13 cellular contexts compared by ENCODE assay signal in the genomic region with DNA sequence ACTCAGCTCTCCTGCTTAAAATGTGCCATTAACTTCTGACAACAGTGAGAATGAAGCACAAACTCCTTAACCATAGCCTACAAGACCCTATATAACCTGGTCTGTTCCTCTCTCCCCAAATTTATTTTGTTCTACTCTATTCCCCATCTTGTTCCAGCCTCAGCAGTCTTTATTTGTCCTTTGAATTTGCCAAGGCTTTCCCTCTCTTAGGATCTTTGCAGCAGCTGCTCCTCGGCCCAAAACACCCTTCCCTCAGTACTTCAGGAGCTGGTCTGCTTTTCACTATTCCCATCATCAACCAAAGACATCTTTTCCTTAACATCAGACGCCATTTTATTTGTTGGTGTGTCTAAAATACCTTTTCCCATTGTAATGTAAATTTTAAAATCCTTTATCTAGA. TPM values are rescaled to one million over a fixed set of nuclear protein-coding genes. Genes with fewer than 3 reads are reported as not detected.
A peak's percentile ranks its signal among the peaks of the same experiment; 100 is the strongest.
DNase-seq lines count a peak whose midpoint lies in the region; ATAC-seq, FAIRE-seq and TF ChIP-seq lines count a peak whose summit lies in the region.
"Had no signal": no experiment of that assay in that cellular context is flagged by ENCODE, and none has a peak within 500 bp of the region (broad histone marks: within the 10 kb centered on the region; RNA-seq: fewer than 3 reads in every experiment).

No MANE protein-coding gene starts in this region.

- no peak for FAIRE-seq in GM12878 (lab: Jason Lieb, UNC)

- no peak overlapping the region for H4K12ac ChIP-seq in trophoblast cell (ENCODE audit: low read depth, low read length)

- H3K9me3 ChIP-seq in GM12878 (replicated peaks; ENCODE audit: control insufficient read depth, insufficient read depth, low read length) (no peaks in the 10 kb centered on the region), gastroesophageal sphincter (no peaks in the 10 kb centered on the region), trophoblast cell (ENCODE audit: insufficient read depth, low read depth, low read length) (no peaks in the 10 kb centered on the region), uterus (no peaks in the 10 kb centered on the region)
- no peaks in the 10 kb centered on the region for H3K9me3 ChIP-seq in CD4-positive, alpha-beta T cell (ENCODE audit: control insufficient read depth, low read length)
- H3K9me3 ChIP-seq: SK-N-SH had no signal

- TF ChIP-seq POLR2A in GM12878 (IDR thresholded peaks at IDR 0.05; ENCODE audit: low read depth, low read length) (no peak), gastroesophageal sphincter (IDR thresholded peaks at IDR 0.05) (no peak), uterus (IDR thresholded peaks at IDR 0.05) (no peak)

- H2BK5ac ChIP-seq in trophoblast cell (ENCODE audit: low read depth, low read length, poor library complexity), result no peak overlapping the region

- 0% methylated on average over 2 of the region's 2 CpGs for WGBS in GM12878 (ENCODE audit: insufficient coverage, insufficient replicate concordance, low lambda C conversion rate, missing lambda C conversion rate)
- whole genome bisulfite sequencing in gastroesophageal sphincter (ENCODE audit: low coverage in 1 of 2), 2 donors, result 6 to 24% methylated on average over 2 of the region's 2 CpGs
- WGBS in trophoblast cell (ENCODE audit: extremely low coverage, insufficient coverage, insufficient read length), result no CpG with 5 or more reads among the region's 2 CpGs

- peaks cover 3% of the 10 kb centered on the region for H3K4me1 Mint-ChIP-seq in stimulated activated memory B cell treated with anti-CD40 and anti-IgM and Interleukin-4, amounts not matched to agents 10 μg/mL and 1 μg/mL and 100 μg/mL, for 72 hours
- H3K4me1 Mint-ChIP-seq in CD4-positive, alpha-beta T cell (ENCODE audit: low read depth), result no peaks in the 10 kb centered on the region
- H3K4me1 Mint-ChIP-seq: CD8-positive, alpha-beta memory T cell had no signal

- no TSS peak for BruUV-seq in GM12878 (replicated peaks; lab: Mats Ljungman, UMichigan)

- TF ChIP-seq EP300 in GM12878 (IDR thresholded peaks at IDR 0.05; ENCODE audit: borderline replicate concordance in 1 of 2, control insufficient read depth in 1 of 2, low read depth in 2 of 2, low read length in 2 of 2), result no peak
- no peak for TF ChIP-seq EP300 in gastroesophageal sphincter (IDR thresholded peaks at IDR 0.05)

- RAD21 ChIA-PET in GM12878 (lab: Charles Lee; ENCODE audit: unreplicated experiment), result interaction anchor here (2.1 to 2.2 kb wide), 2 partner anchors 9 to 270 kb away, joined by 6 to 17 read pairs; a partner anchor contains a TSS

- H3K4me3 ChIP-seq in GM12878 (no peak overlapping the region), gastroesophageal sphincter (peak overlapping the region in 1 of 2 donors; percentile 41), trophoblast cell (ENCODE audit: low read depth, low read length) (no peak overlapping the region), uterus (peak overlapping the region in 1 of 2 donors; percentile 13)

- H3K79me1 ChIP-seq in trophoblast cell (ENCODE audit: low read length), result peaks cover 12% of the 10 kb centered on the region

- DNase-seq in GM12878 (ENCODE audit: low read depth, low spot score), result no peak
- DNase-seq in trophoblast cell, result no peak
- no peak for DNase-seq in uterus
- DNase-seq in CD4-positive, alpha-beta T cell, result no peak
- DNase-seq: CD8-positive, alpha-beta memory T cell; NCI-H1417; NCI-H446; SK-N-SH had no signal

- H3K14ac ChIP-seq in trophoblast cell (ENCODE audit: low read length), result no peak overlapping the region

- H2AFZ ChIP-seq in GM12878 (ENCODE audit: control insufficient read depth, low read depth, low read length) (no peak overlapping the region), trophoblast cell (ENCODE audit: insufficient read depth, low read length, poor library complexity) (no peak overlapping the region)

- CTCF ChIA-PET in GM12878 (lab: Yijun Ruan, JAX), result interaction anchor here (0.7 to 3.8 kb wide), 8 partner anchors 10 to 270 kb away, joined by 3 to 28 read pairs (median 3); a partner anchor contains a TSS
- CTCF ChIA-PET in CD4-positive, alpha-beta T cell (lab: Charles Lee), result no interaction called here

- SMC1A ChIA-PET in GM12878 (lab: Charles Lee; ENCODE audit: uncharacterized antibody, unreplicated experiment), result interaction anchor here (0.6 to 3.8 kb wide), 9 partner anchors 8 to 85 kb away, joined by 3 to 30 read pairs (median 3); a partner anchor contains a TSS

- H4K20me1 ChIP-seq in GM12878 (ENCODE audit: control insufficient read depth, insufficient read depth), result no peaks in the 10 kb centered on the region

- no peak overlapping the region for H2AK5ac ChIP-seq in trophoblast cell (ENCODE audit: low read length)

- H3K27ac ChIP-seq in GM12878 (ENCODE audit: control insufficient read depth, insufficient read depth) (no peak overlapping the region), gastroesophageal sphincter (peak overlapping the region; percentile 82 to 94 (median 86)), trophoblast cell (ENCODE audit: low read depth, low read length) (peak overlapping the region; percentile 51), uterus (peak overlapping the region; percentile 85 to 92)
- H3K27ac ChIP-seq in CD4-positive, alpha-beta T cell (ENCODE audit: low read depth, low read length), result no peak overlapping the region

- H3K27ac Mint-ChIP-seq in stimulated activated memory B cell treated with anti-CD40 and anti-IgM and Interleukin-4, amounts not matched to agents 10 μg/mL and 1 μg/mL and 100 μg/mL, for 72 hours, result no peak overlapping the region
- H3K27ac Mint-ChIP-seq in CD4-positive, alpha-beta T cell, result no peak overlapping the region
- H3K27ac Mint-ChIP-seq: CD8-positive, alpha-beta memory T cell; IgD-negative memory B cell had no signal

- H3K36me3 ChIP-seq in GM12878 (ENCODE audit: control insufficient read depth in 2 of 2, insufficient read depth in 2 of 2, low read length in 1 of 2) (no peaks in the 10 kb centered on the region), gastroesophageal sphincter (no peaks in the 10 kb centered on the region), trophoblast cell (ENCODE audit: control insufficient read depth in 1 of 2, insufficient read depth in 2 of 2, low read length in 2 of 2) (no peaks in the 10 kb centered on the region), uterus (no peaks in the 10 kb centered on the region)

- ATAC-seq in GM12878 (no peak), gastroesophageal sphincter (no peak), HG03108 (IDR thresholded peaks at IDR 0.05; ENCODE audit: unreplicated experiment) (no peak)
- no peak for ATAC-seq in stimulated activated memory B cell treated with anti-CD40 and anti-IgM and Interleukin-4, amounts not matched to agents 10 μg/mL and 1 μg/mL and 100 μg/mL, for 72 hours
- ATAC-seq in CD4-positive, alpha-beta T cell (ENCODE audit: poor library complexity), result no peak

- POLR2A ChIA-PET in GM12878 (lab: Charles Lee), result interaction anchor here (1.6 kb wide), 1 partner anchor 10 kb away, joined by 4 read pairs; a partner anchor contains a TSS
- POLR2A ChIA-PET in CD4-positive, alpha-beta T cell (lab: Charles Lee), result no interaction called here

- no peak overlapping the region for H3K4me2 ChIP-seq in GM12878 (ENCODE audit: control insufficient read depth, insufficient read depth)
- no peak overlapping the region for H3K4me2 ChIP-seq in trophoblast cell (ENCODE audit: low read length)

- H3K36me3 Mint-ChIP-seq in stimulated activated memory B cell treated with anti-CD40 and anti-IgM and Interleukin-4, amounts not matched to agents 10 μg/mL and 1 μg/mL and 100 μg/mL, for 72 hours, result no peaks in the 10 kb centered on the region
- H3K36me3 Mint-ChIP-seq in CD4-positive, alpha-beta T cell (ENCODE audit: low read depth), result no peaks in the 10 kb centered on the region
- H3K36me3 Mint-ChIP-seq: CD8-positive, alpha-beta memory T cell had no signal

- H3K4ac ChIP-seq in trophoblast cell (ENCODE audit: low read depth, low read length), result no peak overlapping the region

- H4K8ac ChIP-seq in trophoblast cell (ENCODE audit: low read depth, low read length), result peak overlapping the region; percentile 48

- H3K4me1 ChIP-seq in GM12878 (ENCODE audit: control insufficient read depth, insufficient read depth, low read length) (no peaks in the 10 kb centered on the region), gastroesophageal sphincter (peaks cover 52 to 100% (median 57%) of the 10 kb centered on the region in 3 donors), trophoblast cell (ENCODE audit: control insufficient read depth in 1 of 2, insufficient read depth in 2 of 2, low read length in 2 of 2) (peaks cover 17 to 26% of the 10 kb centered on the region in 2 experiments), uterus (peaks cover 15 to 21% of the 10 kb centered on the region in 2 donors)

- H4K91ac ChIP-seq in trophoblast cell (ENCODE audit: low read depth, low read length), result no peak overlapping the region

- H3K27me3 ChIP-seq in GM12878 (replicated peaks in 1 of 2; ENCODE audit: control insufficient read depth in 2 of 2, insufficient read depth in 2 of 2, low read length in 1 of 2) (no peaks in the 10 kb centered on the region; a peak in 1 of 4 replicates), gastroesophageal sphincter (no peaks in the 10 kb centered on the region), trophoblast cell (ENCODE audit: insufficient read depth, low read length) (no peaks in the 10 kb centered on the region), uterus (no peaks in the 10 kb centered on the region)
- no peaks in the 10 kb centered on the region for H3K27me3 ChIP-seq in CD4-positive, alpha-beta T cell (ENCODE audit: control insufficient read depth, insufficient read depth, low read length)

- H3K18ac ChIP-seq in trophoblast cell (ENCODE audit: low read length), result no peak overlapping the region

- no peak overlapping the region for H3K23ac ChIP-seq in trophoblast cell (ENCODE audit: low read length)

- H2BK120ac ChIP-seq in trophoblast cell (ENCODE audit: insufficient read depth, low read length, poor library complexity), result peak overlapping the region; percentile 72

- peak overlapping the region; percentile 77 for H2BK12ac ChIP-seq in trophoblast cell (ENCODE audit: low read length)

- H3K79me2 ChIP-seq in GM12878 (ENCODE audit: control insufficient read depth, insufficient read depth, low read length) (no peaks in the 10 kb centered on the region), trophoblast cell (ENCODE audit: control insufficient read depth, insufficient read depth, low read length, poor library complexity) (peaks cover 2% of the 10 kb centered on the region)

- H3K27me3 Mint-ChIP-seq in stimulated activated memory B cell treated with anti-CD40 and anti-IgM and Interleukin-4, amounts not matched to agents 10 μg/mL and 1 μg/mL and 100 μg/mL, for 72 hours, result no peaks in the 10 kb centered on the region
- peaks cover 4% of the 10 kb centered on the region for H3K27me3 Mint-ChIP-seq in CD4-positive, alpha-beta T cell

- TF ChIP-seq RAD21 in GM12878 (IDR thresholded peaks at IDR 0.05; ENCODE audit: insufficient read depth, low read depth, low read length), result no peak

- TF ChIP-seq CTCF in GM12878 (IDR thresholded peaks at IDR 0.05 in 2 of 3, conservative IDR thresholded peaks at IDR 0.05 in 1 of 3; ENCODE audit: control insufficient read depth in 2 of 3, extremely low read depth in 1 of 3, insufficient read depth in 1 of 3, low read depth in 3 of 3, low read length in 3 of 3) (no peak), gastroesophageal sphincter (IDR thresholded peaks at IDR 0.05) (no peak), uterus (IDR thresholded peaks at IDR 0.05) (no peak)
- TF ChIP-seq CTCF in CD4-positive, alpha-beta T cell (IDR thresholded peaks at IDR 0.05), result no peak

- H3K4me3 Mint-ChIP-seq in stimulated activated memory B cell treated with anti-CD40 and anti-IgM and Interleukin-4, amounts not matched to agents 10 μg/mL and 1 μg/mL and 100 μg/mL, for 72 hours, result no peak overlapping the region
- no peak overlapping the region for H3K4me3 Mint-ChIP-seq in CD4-positive, alpha-beta T cell
- H3K4me3 Mint-ChIP-seq: CD8-positive, alpha-beta memory T cell; IgD-negative memory B cell had no signal

- intact Hi-C loops in GM12878 (cut with micrococcal nuclease; ENCODE audit: unreplicated experiment), result no loop called here
- intact Hi-C loops in uterus (cut with DNase I; ENCODE audit: low total_unique reads), result no loop called here
- intact Hi-C loops in CD4-positive, alpha-beta T cell (cut with DNase I, micrococcal nuclease), result no loop called here

- no peak overlapping the region for H3K9ac ChIP-seq in GM12878 (ENCODE audit: control insufficient read depth, insufficient read depth, low read length)
- no peak overlapping the region for H3K9ac ChIP-seq in trophoblast cell (ENCODE audit: low read length)
- H3K9ac ChIP-seq: SK-N-SH had no signal

- no peaks in the 10 kb centered on the region for H3K9me3 Mint-ChIP-seq in stimulated activated memory B cell treated with anti-CD40 and anti-IgM and Interleukin-4, amounts not matched to agents 10 μg/mL and 1 μg/mL and 100 μg/mL, for 72 hours
- no peaks in the 10 kb centered on the region for H3K9me3 Mint-ChIP-seq in CD4-positive, alpha-beta T cell
- H3K9me3 Mint-ChIP-seq: CD8-positive, alpha-beta memory T cell had no signal

- in situ Hi-C loops in GM12878 (cut with MboI), result no loop called here

RNA-seq across cellular contexts. Expression of a gene that starts 10.2 kb away (rescaled TPM):
- 60.1 and 73.5 TPM in 2 replicates for total RNA-seq in GM12878 (2013; cell fraction: nucleolus; rRNA removed)
- total RNA-seq in GM12878 (2014; rRNA removed) (0.98 and 1.6 TPM in 2 replicates), GM12878 (2014; rRNA removed; fragmentation: Illumina TruSeq; extraction: Trizol) (1.2 and 1.5 TPM in 2 replicates), GM12878 (2021) (1.1 and 1.5 TPM in 2 replicates), gastroesophageal sphincter (100 to 1,000 TPM in 2 of 4 donors, 10 to 100 TPM in 2; 77.3 to 109 (median 96.7) TPM), uterus (10 to 100 TPM; 26.2 to 87.3 (median 47.9) TPM)
- 0.20 TPM for polyA plus RNA-seq in GM12878 (2011; ENCODE audit: low read depth)
- polyA plus RNA-seq in GM12878 (2011; rRNA removed) (2.6 TPM in 2 replicates), GM12878 (2014; fragmentation: Illumina TruSeq; extraction: Trizol) (0.71 and 0.78 TPM in 2 replicates), GM12878 (2014; fragmentation: Nextera tagmentation; extraction: Ambion mirVana) (under 1 TPM; 0.11 to 0.24 TPM), GM12878 (2014; rRNA removed) (0.56 and 0.68 TPM in 2 replicates), GM12878 (2016; fragmentation: Nextera tagmentation; extraction: Ambion mirVana) (under 1 TPM; 0.63 to 0.66 TPM)
- 1.6 TPM in 2 replicates for polyA plus RNA-seq in GM12878 (2011; cell fraction: cytosol; rRNA removed)
- 6.6 and 6.8 TPM in 2 replicates for polyA plus RNA-seq in GM12878 (2011; cell fraction: nucleus; rRNA removed)
- 0.27 and 0.35 TPM in 2 replicates for polyA plus RNA-seq in GM12878 (2012)
- 6.0 and 7.1 TPM in 2 replicates for polyA minus RNA-seq in GM12878 (2011; rRNA and poly(A)+ RNA removed)
- 1.7 and 2.0 TPM in 2 replicates for polyA minus RNA-seq in GM12878 (2011; cell fraction: cytosol; rRNA and poly(A)+ RNA removed)
- polyA minus RNA-seq in GM12878 (2011; cell fraction: nucleus; rRNA and poly(A)+ RNA removed), result 9.2 and 10.8 TPM in 2 replicates
- polyA plus RNA-seq in trophoblast cell (2013), result 24.6 and 25.1 TPM in 2 replicates
- total RNA-seq in CD4-positive, alpha-beta T cell, result not detected
- total RNA-seq: activated CD8-positive, alpha-beta memory T cell treated with anti-CD3 and anti-CD28 coated beads for 36 hours; CD8-positive, alpha-beta memory T cell had no signal
- polyA plus RNA-seq: CD8-positive, alpha-beta memory T cell had no signal

Comparison
In these comparisons a context has a peak if more than half of its experiments do, and no peak if none do; other contexts are left out.
1. H3K27ac ChIP-seq: peak in gastroesophageal sphincter (4 of 4), trophoblast cell (single experiment) and uterus (2 of 2); none in GM12878 (single experiment) and CD4-positive, alpha-beta T cell (single experiment).